10 cellular contexts compared by ENCODE assay signal in the genomic region with DNA sequence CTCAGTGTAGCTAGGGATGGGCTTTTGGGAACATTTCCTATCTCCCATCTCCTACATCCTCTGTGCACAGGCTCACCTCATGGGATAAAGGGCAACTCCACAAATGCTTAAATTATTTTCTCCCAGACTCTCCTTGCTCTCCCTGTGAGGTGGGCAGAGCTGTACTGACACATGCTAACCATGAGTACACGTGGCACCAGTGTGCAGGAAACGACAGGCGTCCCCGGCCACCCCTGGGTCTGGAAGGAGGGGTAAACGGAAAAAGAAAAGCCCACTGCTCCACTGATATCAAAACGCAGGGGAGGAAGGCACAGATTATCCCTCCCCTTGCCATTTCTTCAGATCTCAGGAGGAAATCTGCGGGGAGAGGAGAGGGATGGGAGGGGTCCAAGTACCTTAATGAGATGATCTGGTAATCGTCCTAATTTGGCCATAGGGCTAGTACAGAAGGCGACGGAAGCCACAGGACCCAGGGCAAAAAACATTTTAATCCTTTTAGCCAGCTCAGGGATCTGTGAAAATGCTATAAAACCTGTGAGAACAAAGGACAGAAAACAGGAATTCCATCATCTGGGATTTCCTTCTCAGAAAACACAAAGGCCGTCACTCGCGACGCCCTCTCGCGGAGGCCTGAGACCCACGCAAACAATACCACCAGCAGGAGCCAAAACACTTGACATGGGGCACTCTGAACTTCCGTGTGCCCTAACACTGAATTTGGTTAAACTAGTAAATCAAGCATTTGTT. TPM values are rescaled to one million over a fixed set of nuclear protein-coding genes. Genes with fewer than 3 reads are reported as not detected.
DNase-seq lines count a peak whose midpoint lies in the region; ATAC-seq and TF ChIP-seq lines count a peak whose summit lies in the region.
"Had no signal": no experiment of that assay in that cellular context is flagged by ENCODE, and none has a peak within 500 bp of the region (broad histone marks: within the 10 kb centered on the region; RNA-seq: fewer than 3 reads in every experiment).

No MANE protein-coding gene starts in this region.

- H3K4me1 ChIP-seq in CD4-positive, CD25-positive, alpha-beta regulatory T cell (ENCODE audit: control insufficient read depth, insufficient read depth, low read length, poor library complexity, severe bottlenecking): no peaks in the 10 kb centered on the region
- H3K4me1 ChIP-seq in foreskin keratinocyte (no peaks in the 10 kb centered on the region), neural progenitor cell (peaks cover 11% of the 10 kb centered on the region)

- H3K4me3 ChIP-seq in CD4-positive, CD25-positive, alpha-beta regulatory T cell (ENCODE audit: low read depth, low read length): peak overlapping the region; percentile 10
- H3K4me3 ChIP-seq in neural progenitor cell: no peak overlapping the region
- no peak overlapping the region for H3K4me3 ChIP-seq in MG63

- peaks cover 39% of the 10 kb centered on the region for H3K36me3 ChIP-seq in CD4-positive, CD25-positive, alpha-beta regulatory T cell (ENCODE audit: control insufficient read depth, insufficient read depth, low read length)
- H3K36me3 ChIP-seq in neural progenitor cell (no peaks in the 10 kb centered on the region), MG63 (no peaks in the 10 kb centered on the region)

- H4K20me1 ChIP-seq in neural progenitor cell (ENCODE audit: low read depth): no peaks in the 10 kb centered on the region

- DNase-seq in CD4-positive, CD25-positive, alpha-beta regulatory T cell: no peak
- no peak for DNase-seq in WTC11 (ENCODE audit: low spot score)
- DNase-seq in foreskin keratinocyte: no peak
- peak; percentile 77 for DNase-seq in neural progenitor cell (ENCODE audit: low spot score)
- no peak for DNase-seq in dedifferentiated amniotic fluid mesenchymal stem cell (ENCODE audit: extremely low spot score)
- no peak for DNase-seq in MG63
- DNase-seq: DMS 273 treated with DMSO at 0.1 percent for 48 hours, NCI-H524 had no signal

- H3K27me3 Mint-ChIP-seq in CD4-positive, CD25-positive, alpha-beta regulatory T cell: no peaks in the 10 kb centered on the region
- H3K27me3 Mint-ChIP-seq in WTC11 (ENCODE audit: low read depth) (no peaks in the 10 kb centered on the region), neural progenitor cell (ENCODE audit: insufficient read depth, low read depth) (no peaks in the 10 kb centered on the region)

- H3K27ac ChIP-seq in CD4-positive, CD25-positive, alpha-beta regulatory T cell (ENCODE audit: insufficient read depth, low read length, poor library complexity, severe bottlenecking): no peak overlapping the region
- H3K27ac ChIP-seq in foreskin keratinocyte (no peak overlapping the region), neural progenitor cell (no peak overlapping the region)

- peak overlapping the region in 1 of 3 donors; percentile 53 for H3K27ac Mint-ChIP-seq in CD4-positive, CD25-positive, alpha-beta regulatory T cell
- peak overlapping the region; percentile 48; the same call in 1 of the 2 replicates for H3K27ac Mint-ChIP-seq in WTC11
- H3K27ac Mint-ChIP-seq in neural progenitor cell: peak overlapping the region; percentile 78

- CTCF ChIA-PET in WTC11 (lab: Charles Lee): interaction anchor here (1.5 kb wide), 1 partner anchor 496 kb away, joined by 4 read pairs; no protein-coding TSS in a partner anchor

- no peaks in the 10 kb centered on the region for H3K9me3 ChIP-seq in CD4-positive, CD25-positive, alpha-beta regulatory T cell (ENCODE audit: control insufficient read depth in 2 of 2, low read length in 2 of 2)
- peaks cover 4% of the 10 kb centered on the region for H3K9me3 ChIP-seq in neural progenitor cell (ENCODE audit: low read depth)
- H3K9me3 ChIP-seq in MG63: no peaks in the 10 kb centered on the region

- H3F3A ChIP-seq in neural progenitor cell (ENCODE audit: low read depth): no peaks in the 10 kb centered on the region

- ATAC-seq in CD4-positive, CD25-positive, alpha-beta regulatory T cell (ENCODE audit: low read depth in 2 of 2): peak; percentile 16 to 28
- ATAC-seq in WTC11 (no peak), foreskin keratinocyte (no peak), HG02571 (IDR thresholded peaks at IDR 0.05; ENCODE audit: unreplicated experiment) (no peak), GM19397 (IDR thresholded peaks at IDR 0.05; ENCODE audit: unreplicated experiment) (no peak)

- H3K36me3 Mint-ChIP-seq in CD4-positive, CD25-positive, alpha-beta regulatory T cell: peaks cover 30% of the 10 kb centered on the region
- H3K36me3 Mint-ChIP-seq in WTC11 (peaks cover 46% of the 10 kb centered on the region), neural progenitor cell (peaks cover 15% of the 10 kb centered on the region)

- POLR2A ChIA-PET in WTC11 (lab: Charles Lee): no interaction called here

- TF ChIP-seq CTCF in WTC11 (IDR thresholded peaks at IDR 0.05) (no peak), foreskin keratinocyte (conservative IDR thresholded peaks at IDR 0.05) (peak; percentile 33), neural progenitor cell (IDR thresholded peaks at IDR 0.05) (peak; percentile 44)

- peaks cover 0 to 4% (median 0%) of the 10 kb centered on the region in 4 donors for H3K4me1 Mint-ChIP-seq in CD4-positive, CD25-positive, alpha-beta regulatory T cell
- H3K4me1 Mint-ChIP-seq in WTC11 (peaks cover 32% of the 10 kb centered on the region), neural progenitor cell (peaks cover 22% of the 10 kb centered on the region)

- H3K9me3 Mint-ChIP-seq in CD4-positive, CD25-positive, alpha-beta regulatory T cell: peaks cover 0 to 2% (median 0%) of the 10 kb centered on the region in 7 donors
- H3K9me3 Mint-ChIP-seq in WTC11 (peaks cover 29% of the 10 kb centered on the region), neural progenitor cell (peaks cover 15% of the 10 kb centered on the region)

- no peaks in the 10 kb centered on the region for H3K27me3 ChIP-seq in CD4-positive, CD25-positive, alpha-beta regulatory T cell (ENCODE audit: control insufficient read depth, insufficient read depth, low read length)
- H3K27me3 ChIP-seq in foreskin keratinocyte (no peaks in the 10 kb centered on the region), neural progenitor cell (no peaks in the 10 kb centered on the region), MG63 (no peaks in the 10 kb centered on the region)

- H3K79me2 ChIP-seq in neural progenitor cell (ENCODE audit: low read depth): no peaks in the 10 kb centered on the region

- H3K4me3 Mint-ChIP-seq in CD4-positive, CD25-positive, alpha-beta regulatory T cell: peak overlapping the region in 2 of 4 donors; percentile 56 to 71
- no peak overlapping the region for H3K4me3 Mint-ChIP-seq in WTC11
- peak overlapping the region; percentile 36 for H3K4me3 Mint-ChIP-seq in neural progenitor cell

- H2AFZ ChIP-seq in neural progenitor cell (replicated peaks): peak overlapping the region; percentile 35

- H3K9ac ChIP-seq in neural progenitor cell: no peak overlapping the region

- H3K4me2 ChIP-seq in neural progenitor cell: peak overlapping the region; percentile 42

TF ChIP-seq in WTC11, 78 proteins besides CTCF, POLR2A, EP300 and RAD21:
- no peak for TF ChIP-seq FOXP1 (CRISPR knock-in tag; IDR thresholded peaks at IDR 0.05; ENCODE audit: borderline replicate concordance)
- no peak for TF ChIP-seq SMAD4 (CRISPR knock-in tag; IDR thresholded peaks at IDR 0.05)
- no peak for TF ChIP-seq GRHL2 (CRISPR knock-in tag; IDR thresholded peaks at IDR 0.05; ENCODE audit: insufficient replicate concordance, severe bottlenecking)
- TF ChIP-seq ZNF671 (CRISPR knock-in tag; IDR thresholded peaks at IDR 0.05): no peak
- no peak for TF ChIP-seq IRF2 (CRISPR knock-in tag; IDR thresholded peaks at IDR 0.05; ENCODE audit: borderline replicate concordance, low read depth)
- TF ChIP-seq, protein P1, sequence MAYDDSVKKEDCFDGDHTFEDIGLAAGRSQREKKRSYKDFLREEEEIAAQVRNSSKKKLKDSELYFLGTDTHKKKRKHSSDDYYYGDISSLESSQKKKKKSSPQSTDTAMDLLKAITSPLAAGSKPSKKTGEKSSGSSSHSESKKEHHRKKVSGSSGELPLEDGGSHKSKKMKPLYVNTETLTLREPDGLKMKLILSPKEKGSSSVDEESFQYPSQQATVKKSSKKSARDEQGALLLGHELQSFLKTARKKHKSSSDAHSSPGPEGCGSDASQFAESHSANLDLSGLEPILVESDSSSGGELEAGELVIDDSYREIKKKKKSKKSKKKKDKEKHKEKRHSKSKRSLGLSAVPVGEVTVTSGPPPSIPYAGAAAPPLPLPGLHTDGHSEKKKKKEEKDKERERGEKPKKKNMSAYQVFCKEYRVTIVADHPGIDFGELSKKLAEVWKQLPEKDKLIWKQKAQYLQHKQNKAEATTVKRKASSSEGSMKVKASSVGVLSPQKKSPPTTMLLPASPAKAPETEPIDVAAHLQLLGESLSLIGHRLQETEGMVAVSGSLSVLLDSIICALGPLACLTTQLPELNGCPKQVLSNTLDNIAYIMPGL (CRISPR knock-in tag; IDR thresholded peaks at IDR 0.05): no peak
- TF ChIP-seq, protein P2, sequence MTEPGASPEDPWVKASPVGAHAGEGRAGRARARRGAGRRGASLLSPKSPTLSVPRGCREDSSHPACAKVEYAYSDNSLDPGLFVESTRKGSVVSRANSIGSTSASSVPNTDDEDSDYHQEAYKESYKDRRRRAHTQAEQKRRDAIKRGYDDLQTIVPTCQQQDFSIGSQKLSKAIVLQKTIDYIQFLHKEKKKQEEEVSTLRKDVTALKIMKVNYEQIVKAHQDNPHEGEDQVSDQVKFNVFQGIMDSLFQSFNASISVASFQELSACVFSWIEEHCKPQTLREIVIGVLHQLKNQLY (CRISPR knock-in tag; IDR thresholded peaks at IDR 0.05): no peak
- no peak for TF ChIP-seq ESRRA (CRISPR knock-in tag; IDR thresholded peaks at IDR 0.05; ENCODE audit: borderline replicate concordance)
- TF ChIP-seq ZNF396 (CRISPR knock-in tag; IDR thresholded peaks at IDR 0.05; ENCODE audit: borderline replicate concordance): no peak

RNA-seq across cellular contexts. Expression of gene CH25H, which starts 17.8 kb away (rescaled TPM):
- 1.6 TPM for total RNA-seq in CD4-positive, CD25-positive, alpha-beta regulatory T cell
- 1 to 10 TPM in 1 of 4 donors, under 1 TPM in 3; 0.10 to 1.0 (median 0.84) TPM for polyA plus RNA-seq in CD4-positive, CD25-positive, alpha-beta regulatory T cell
- total RNA-seq in WTC11 (2021) (0.11 to 0.14 TPM in 2 of 3 replicates, not detected in the other), foreskin keratinocyte (not detected in 2 replicates), neural progenitor cell (ENCODE audit: low replicate concordance) (not detected in 2 replicates)
- not detected in 2 replicates for polyA plus RNA-seq in foreskin keratinocyte
- total RNA-seq in MG63 (2014; rRNA removed; shearing (Covaris generic); ENCODE audit: low replicate concordance): 0.63 TPM in 1 of 2 replicates, not detected in the other

RNA-seq across cellular contexts. Expression of gene LIPA, which starts 26.7 kb away (rescaled TPM):
- 25.2 TPM for total RNA-seq in CD4-positive, CD25-positive, alpha-beta regulatory T cell
- polyA plus RNA-seq in CD4-positive, CD25-positive, alpha-beta regulatory T cell: 10 to 100 TPM; 89.8 to 99.9 (median 95.7) TPM
- total RNA-seq in WTC11 (2021) (32.9 to 47.3 TPM (median 37.8 TPM) in 3 replicates), foreskin keratinocyte (63.5 and 65.7 TPM in 2 replicates), neural progenitor cell (ENCODE audit: low replicate concordance) (15.5 and 18.9 TPM in 2 replicates)
- polyA plus RNA-seq in foreskin keratinocyte: 41.5 and 49.5 TPM in 2 replicates
- total RNA-seq in MG63 (2014; rRNA removed; shearing (Covaris generic); ENCODE audit: low replicate concordance): 37.5 and 45.9 TPM in 2 replicates

Comparison
In these comparisons a context has a peak if more than half of its experiments do, and no peak if none do; other contexts are left out.
1. ATAC-seq: peak in CD4-positive, CD25-positive, alpha-beta regulatory T cell (2 of 2); none in WTC11 (single experiment), foreskin keratinocyte (single experiment), HG02571 (single experiment) and GM19397 (single experiment).